In the genomic region with DNA sequence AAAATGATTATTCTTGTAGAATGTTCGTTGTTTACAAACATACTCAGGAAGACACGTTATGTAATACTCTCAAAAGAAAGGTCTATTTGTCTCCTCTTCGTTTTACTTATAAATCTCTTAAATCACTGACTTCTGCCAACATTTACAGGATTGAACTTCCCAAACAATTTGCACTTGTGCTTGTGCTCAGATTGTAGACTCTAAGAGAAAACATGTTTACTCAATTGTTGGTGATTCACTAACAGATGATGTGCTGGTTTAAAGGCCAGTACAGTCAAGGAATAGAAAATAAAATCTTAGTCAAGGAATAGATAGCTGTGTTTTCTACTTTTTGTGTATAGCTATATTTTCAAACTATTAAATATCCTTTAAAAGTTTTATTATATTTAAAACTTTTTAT, we compare ENCODE assay signal across 33 cellular contexts.
A peak's percentile ranks its signal among the peaks of the same experiment; 100 is the strongest.
DNase-seq lines count a peak whose midpoint lies in the region; ATAC-seq, FAIRE-seq and TF ChIP-seq lines count a peak whose summit lies in the region.
"Had no signal": no experiment of that assay in that cellular context is flagged by ENCODE, and none has a peak within 500 bp of the region (broad histone marks: within the 10 kb centered on the region; RNA-seq: fewer than 3 reads in every experiment).

No MANE protein-coding gene starts in this region.

- H3K27me3 ChIP-seq in astrocyte (ENCODE audit: insufficient read depth, low read length) = no peaks in the 10 kb centered on the region
- H3K27me3 ChIP-seq in mesenchymal stem cell (ENCODE audit: control insufficient read depth in 1 of 2, insufficient read depth in 1 of 2, low read length in 2 of 2) = no peaks in the 10 kb centered on the region
- no peaks in the 10 kb centered on the region for H3K27me3 ChIP-seq in esophagus muscularis mucosa
- H3K27me3 ChIP-seq: brain microvascular endothelial cell, neutrophil, sigmoid colon, tibial artery had no signal

- H3K9ac ChIP-seq in astrocyte (ENCODE audit: low read length) (no peak overlapping the region), mesenchymal stem cell (ENCODE audit: low read length) (peak overlapping the region; percentile 4)
- H3K9ac ChIP-seq: KMS-11 had no signal

- no peaks in the 10 kb centered on the region for H3K79me1 ChIP-seq in mesenchymal stem cell (replicated peaks; ENCODE audit: low read length, poor library complexity, severe bottlenecking)

- H3K4me3 ChIP-seq in astrocyte (ENCODE audit: insufficient read depth, low read depth, low read length) (no peak overlapping the region), mesenchymal stem cell (ENCODE audit: insufficient read depth in 1 of 2, low read depth in 1 of 2, low read length in 2 of 2) (no peak overlapping the region), esophagus muscularis mucosa (no peak overlapping the region)
- H3K4me3 ChIP-seq: prostate gland, sigmoid colon, tibial artery had no signal

- peaks cover 7% of the 10 kb centered on the region for H3K4me1 Mint-ChIP-seq in HFFc6 (ENCODE audit: low read depth)
- no peaks in the 10 kb centered on the region for H3K4me1 Mint-ChIP-seq in astrocyte (ENCODE audit: low read depth, unreplicated experiment)
- H3K4me1 Mint-ChIP-seq in naive thymus-derived CD8-positive, alpha-beta T cell = no peaks in the 10 kb centered on the region
- H3K4me1 Mint-ChIP-seq: activated CD4-positive, alpha-beta memory T cell treated with anti-CD3 and anti-CD28 coated beads, Interleukin-2, amount 10 ng/mL, durations not matched to agents 7 days and 5 days; activated naive CD4-positive, alpha-beta T cell treated with anti-CD3 and anti-CD28 coated beads, Interleukin-2, amount 10 ng/mL, durations not matched to agents 7 days and 5 days; CD4-positive, CD25-positive, alpha-beta regulatory T cell; naive B cell; T-helper 17 cell had no signal

- peak; percentile 13 for FAIRE-seq in astrocyte (lab: Jason Lieb, UNC)
- FAIRE-seq: keratinocyte, TTC549 had no signal

- no peaks in the 10 kb centered on the region for H3K79me2 ChIP-seq in astrocyte (ENCODE audit: insufficient read depth, low read length)

- peak; percentile 16 for DNase-seq in HFFc6
- no peak for DNase-seq in astrocyte (ENCODE audit: low read depth)
- DNase-seq in mesenchymal stem cell = peak; percentile 77
- no peak for DNase-seq in epidermal melanocyte (ENCODE audit: insufficient read length, low spot score)
- no peak for DNase-seq in activated CD4-positive, alpha-beta T cell treated with anti-CD3 and anti-CD28 coated beads for 1 hour
- DNase-seq in naive thymus-derived CD8-positive, alpha-beta T cell = no peak
- DNase-seq in esophagus muscularis mucosa (ENCODE audit: extremely low spot score) = no peak
- DNase-seq: activated CD4-positive, alpha-beta memory T cell treated with anti-CD3 and anti-CD28 coated beads, Interleukin-2, amount 10 ng/mL, durations not matched to agents 7 days and 5 days; activated CD8-positive, alpha-beta memory T cell treated with anti-CD3 and anti-CD28 coated beads, Interleukin-2, amount 50 U/mL, for 4 hours; activated naive CD4-positive, alpha-beta T cell treated with anti-CD3 and anti-CD28 coated beads, Interleukin-2, amount 10 ng/mL, durations not matched to agents 7 days and 5 days; amniotic stem cell; brain microvascular endothelial cell; Calu3; CD4-positive, CD25-positive, alpha-beta regulatory T cell; DMS79 treated with DMSO at 0.1 percent for 48 hours; head of caudate nucleus; naive B cell; NCI-H1417 treated with DMSO at 0.1 percent for 48 hours; NCI-H2029 treated with DMSO at 0.1 percent for 48 hours; NCI-H526; NK-92 treated with Interleukin-12 subunit alpha and Interleukin-12 subunit beta, amount 100 ng/mL, for 24 hours; Right ventricle myocardium superior; sigmoid colon; stimulated activated CD4-positive, alpha-beta T cell treated with anti-CD3 and anti-CD28 coated beads, Interleukin-4, amount 100 ng/mL, for 24 hours; T-helper 17 cell; tibial artery had no signal

- H3K36me3 Mint-ChIP-seq in HFFc6 (ENCODE audit: low read depth) (no peaks in the 10 kb centered on the region), astrocyte (ENCODE audit: low read depth, unreplicated experiment) (no peaks in the 10 kb centered on the region)
- H3K36me3 Mint-ChIP-seq in naive thymus-derived CD8-positive, alpha-beta T cell = no peaks in the 10 kb centered on the region
- H3K36me3 Mint-ChIP-seq: activated naive CD4-positive, alpha-beta T cell treated with anti-CD3 and anti-CD28 coated beads, Interleukin-2, amount 10 ng/mL, durations not matched to agents 7 days and 5 days; CD4-positive, CD25-positive, alpha-beta regulatory T cell; mesothelial cell of epicardium; naive B cell had no signal

- H3K36me3 ChIP-seq in astrocyte (ENCODE audit: insufficient read depth, low read length) (no peaks in the 10 kb centered on the region), mesenchymal stem cell (ENCODE audit: control insufficient read depth in 1 of 2, insufficient read depth in 2 of 2, low read depth in 1 of 2, low read length in 2 of 2) (no peaks in the 10 kb centered on the region), esophagus muscularis mucosa (no peaks in the 10 kb centered on the region)
- H3K36me3 ChIP-seq: brain microvascular endothelial cell, neutrophil, prostate gland, sigmoid colon, tibial artery had no signal

- no peak overlapping the region for H3K4me3 Mint-ChIP-seq in HFFc6
- H3K4me3 Mint-ChIP-seq in astrocyte (ENCODE audit: unreplicated experiment) = no peak overlapping the region
- no peak overlapping the region for H3K4me3 Mint-ChIP-seq in naive thymus-derived CD8-positive, alpha-beta T cell
- H3K4me3 Mint-ChIP-seq: activated CD4-positive, alpha-beta memory T cell treated with anti-CD3 and anti-CD28 coated beads, Interleukin-2, amount 10 ng/mL, durations not matched to agents 7 days and 5 days; activated naive CD4-positive, alpha-beta T cell treated with anti-CD3 and anti-CD28 coated beads, Interleukin-2, amount 10 ng/mL, durations not matched to agents 7 days and 5 days; activated T-helper 1 cell treated with anti-CD3 and anti-CD28 coated beads, Interleukin-12 subunit alpha, Interleukin-12 subunit beta, Interleukin-2, Interleukin-4 antibody, amounts not matched to agents 30 ng/mL and 10 ng/mL and 1 ng/mL, durations not matched to agents 14 hours and 24 hours and 36 hours; CD4-positive, CD25-positive, alpha-beta regulatory T cell; mesothelial cell of epicardium; naive B cell; T-helper 17 cell had no signal

- no peak overlapping the region for H3K23ac ChIP-seq in mesenchymal stem cell (ENCODE audit: low read length in 2 of 2)

- no peaks in the 10 kb centered on the region for H3K4me1 ChIP-seq in astrocyte (ENCODE audit: insufficient read depth, low read length)
- H3K4me1 ChIP-seq in mesenchymal stem cell (ENCODE audit: control insufficient read depth, insufficient read depth, low read depth, low read length) = no peaks in the 10 kb centered on the region
- H3K4me1 ChIP-seq in esophagus muscularis mucosa = no peaks in the 10 kb centered on the region
- H3K4me1 ChIP-seq: prostate gland, sigmoid colon, tibial artery had no signal

- H3K4ac ChIP-seq in mesenchymal stem cell (ENCODE audit: low read depth in 1 of 2, low read length in 2 of 2) = no peak overlapping the region

- TF ChIP-seq CTCF in HFFc6 (IDR thresholded peaks at IDR 0.05) = no peak
- no peak for TF ChIP-seq CTCF in astrocyte (IDR thresholded peaks at IDR 0.05; ENCODE audit: insufficient read depth, low read depth, low read length)
- no peak for TF ChIP-seq CTCF in esophagus muscularis mucosa (IDR thresholded peaks at IDR 0.05)

- no peaks in the 10 kb centered on the region for H3K27me3 Mint-ChIP-seq in HFFc6 (ENCODE audit: insufficient read depth)
- no peaks in the 10 kb centered on the region for H3K27me3 Mint-ChIP-seq in astrocyte (ENCODE audit: low read depth, unreplicated experiment)
- H3K27me3 Mint-ChIP-seq in naive thymus-derived CD8-positive, alpha-beta T cell = no peaks in the 10 kb centered on the region
- H3K27me3 Mint-ChIP-seq: activated CD4-positive, alpha-beta memory T cell treated with anti-CD3 and anti-CD28 coated beads, Interleukin-2, amount 10 ng/mL, durations not matched to agents 7 days and 5 days; activated naive CD4-positive, alpha-beta T cell treated with anti-CD3 and anti-CD28 coated beads, Interleukin-2, amount 10 ng/mL, durations not matched to agents 7 days and 5 days; CD4-positive, CD25-positive, alpha-beta regulatory T cell; naive B cell had no signal

- no peaks in the 10 kb centered on the region for H4K20me1 ChIP-seq in astrocyte (ENCODE audit: insufficient read depth, low read length)

- no peak for TF ChIP-seq POLR2A in esophagus muscularis mucosa (IDR thresholded peaks at IDR 0.05; ENCODE audit: low read depth)

- TF ChIP-seq EP300 in esophagus muscularis mucosa (IDR thresholded peaks at IDR 0.05) = no peak

- no peak overlapping the region for H2AFZ ChIP-seq in astrocyte (ENCODE audit: low read depth, low read length)
- H2AFZ ChIP-seq in mesenchymal stem cell (ENCODE audit: low read depth, low read length) = no peak overlapping the region

- H2BK12ac ChIP-seq in mesenchymal stem cell (ENCODE audit: low read length in 2 of 2) = no peak overlapping the region

- no peak overlapping the region for H4K8ac ChIP-seq in mesenchymal stem cell (ENCODE audit: low read length)

- ATAC-seq in naive thymus-derived CD8-positive, alpha-beta T cell = no peak
- ATAC-seq: T-helper 17 cell had no signal

- no peak overlapping the region for H2BK5ac ChIP-seq in mesenchymal stem cell (ENCODE audit: low read depth, low read length, poor library complexity, severe bottlenecking)

- no peaks in the 10 kb centered on the region for H3K9me3 ChIP-seq in astrocyte (ENCODE audit: insufficient read depth, low read depth, low read length)
- no peaks in the 10 kb centered on the region for H3K9me3 ChIP-seq in mesenchymal stem cell (ENCODE audit: control insufficient read depth, low read length)
- H3K9me3 ChIP-seq in esophagus muscularis mucosa = no peaks in the 10 kb centered on the region
- H3K9me3 ChIP-seq: neutrophil, prostate gland, sigmoid colon, tibial artery had no signal

- no peak overlapping the region for H2BK120ac ChIP-seq in mesenchymal stem cell (ENCODE audit: low read depth, low read length)

- H2BK15ac ChIP-seq in mesenchymal stem cell (ENCODE audit: low read depth, poor library complexity, severe bottlenecking) = no peak overlapping the region

- no peak overlapping the region for H2AK5ac ChIP-seq in mesenchymal stem cell (ENCODE audit: low read length, severe bottlenecking)

- H3K4me2 ChIP-seq in astrocyte (ENCODE audit: low read length) (no peak overlapping the region), mesenchymal stem cell (ENCODE audit: low read length, poor library complexity, severe bottlenecking) (no peak overlapping the region)
- H3K4me2 ChIP-seq: KMS-11 had no signal

- H3K14ac ChIP-seq in mesenchymal stem cell (ENCODE audit: low read length in 2 of 2) = no peak overlapping the region

- intact Hi-C loops in esophagus muscularis mucosa (cut with DNase I) = no loop called here

- POLR2A ChIA-PET in naive thymus-derived CD8-positive, alpha-beta T cell (lab: Charles Lee) = no interaction called here

- WGBS in mesenchymal stem cell = 35% methylated on average over 3 of the region's 3 CpGs
- 76% methylated on average over 3 of the region's 3 CpGs for WGBS in esophagus muscularis mucosa

- H4K91ac ChIP-seq in mesenchymal stem cell (ENCODE audit: low read length) = no peak overlapping the region

- no peak overlapping the region for H3K27ac Mint-ChIP-seq in HFFc6
- H3K27ac Mint-ChIP-seq in astrocyte (ENCODE audit: unreplicated experiment) = no peak overlapping the region
- no peak overlapping the region for H3K27ac Mint-ChIP-seq in naive thymus-derived CD8-positive, alpha-beta T cell
- H3K27ac Mint-ChIP-seq: activated CD4-positive, alpha-beta memory T cell treated with anti-CD3 and anti-CD28 coated beads, Interleukin-2, amount 10 ng/mL, durations not matched to agents 7 days and 5 days; activated naive CD4-positive, alpha-beta T cell treated with anti-CD3 and anti-CD28 coated beads, Interleukin-2, amount 10 ng/mL, durations not matched to agents 7 days and 5 days; activated T-helper 1 cell treated with anti-CD3 and anti-CD28 coated beads, Interleukin-12 subunit alpha, Interleukin-12 subunit beta, Interleukin-2, Interleukin-4 antibody, amounts not matched to agents 30 ng/mL and 10 ng/mL and 1 ng/mL, durations not matched to agents 14 hours and 24 hours and 36 hours; CD4-positive, CD25-positive, alpha-beta regulatory T cell; mesothelial cell of epicardium; naive B cell; T-helper 17 cell had no signal

- H3K27ac ChIP-seq in astrocyte (ENCODE audit: low read depth, low read length) (no peak overlapping the region), mesenchymal stem cell (ENCODE audit: low read length, poor library complexity, severe bottlenecking) (no peak overlapping the region), esophagus muscularis mucosa (replicated peaks in 1 of 4) (no peak overlapping the region)
- H3K27ac ChIP-seq: brain microvascular endothelial cell, KMS-11, neutrophil, prostate gland, sigmoid colon, tibial artery had no signal

- no peak overlapping the region for H3K18ac ChIP-seq in mesenchymal stem cell (ENCODE audit: low read depth in 1 of 2, low read length in 2 of 2)

- H3K9me3 Mint-ChIP-seq in HFFc6 (no peaks in the 10 kb centered on the region), astrocyte (ENCODE audit: unreplicated experiment) (no peaks in the 10 kb centered on the region)
- peaks cover 0 to 3% (median 0%) of the 10 kb centered on the region in 9 donors for H3K9me3 Mint-ChIP-seq in naive thymus-derived CD8-positive, alpha-beta T cell
- H3K9me3 Mint-ChIP-seq: activated CD4-positive, alpha-beta memory T cell treated with anti-CD3 and anti-CD28 coated beads, Interleukin-2, amount 10 ng/mL, durations not matched to agents 7 days and 5 days; activated naive CD4-positive, alpha-beta T cell treated with anti-CD3 and anti-CD28 coated beads, Interleukin-2, amount 10 ng/mL, durations not matched to agents 7 days and 5 days; activated T-helper 1 cell treated with anti-CD3 and anti-CD28 coated beads, Interleukin-12 subunit alpha, Interleukin-12 subunit beta, Interleukin-2, Interleukin-4 antibody, amounts not matched to agents 30 ng/mL and 10 ng/mL and 1 ng/mL, durations not matched to agents 14 hours and 24 hours and 36 hours; mesothelial cell of epicardium had no signal

Comparison
In these comparisons a context has a peak if more than half of its experiments do, and no peak if none do; other contexts are left out.
1. DNase-seq: peak in HFFc6 (single experiment) and mesenchymal stem cell (single experiment); none in astrocyte (single experiment), epidermal melanocyte (single experiment), activated CD4-positive, alpha-beta T cell treated with anti-CD3 and anti-CD28 coated beads for 1 hour (single experiment), naive thymus-derived CD8-positive, alpha-beta T cell (0 of 10) and esophagus muscularis mucosa (single experiment).